Comparison of ENCODE assay signal across 7 cellular contexts in the genomic region with DNA sequence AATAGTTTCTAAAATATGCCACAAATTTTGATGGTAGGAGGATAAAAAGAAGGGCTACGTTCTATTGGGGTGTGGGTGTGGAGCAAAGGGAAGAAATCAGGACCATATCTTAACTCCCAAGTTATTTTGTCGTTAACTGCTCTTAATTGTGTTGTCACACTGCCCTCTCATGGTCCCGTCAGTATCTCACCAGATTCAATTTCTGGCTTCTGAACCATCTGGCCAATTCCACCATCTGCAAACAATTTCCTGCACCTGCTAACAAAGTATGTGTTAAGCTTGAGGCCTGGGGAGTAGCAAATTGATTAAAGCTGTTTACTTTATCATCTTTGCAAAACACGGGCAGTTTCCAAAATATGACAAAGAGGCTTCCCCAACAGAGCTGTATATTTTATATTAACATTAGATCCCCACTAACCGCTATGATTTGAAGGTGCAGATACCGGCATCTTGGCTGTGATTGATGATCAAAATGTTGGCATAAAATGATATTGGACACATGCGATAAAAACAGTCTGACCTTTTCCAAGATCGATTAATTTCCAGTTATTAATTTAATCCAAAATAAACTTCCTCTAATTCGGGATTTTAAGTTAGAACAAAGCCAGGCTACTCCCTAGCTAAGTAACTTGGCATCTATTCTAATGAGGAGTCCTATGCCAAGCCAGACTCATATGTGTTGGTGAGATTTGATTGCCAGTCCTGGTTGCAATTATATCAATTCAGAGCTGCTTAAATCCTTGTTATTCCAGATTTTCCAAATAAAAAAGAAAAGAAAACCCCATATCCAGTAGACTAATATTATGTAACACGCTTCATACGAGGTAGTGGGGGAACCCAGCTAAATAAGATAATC. TPM values are rescaled to one million over a fixed set of nuclear protein-coding genes. Genes with fewer than 3 reads are reported as not detected.
A peak's percentile ranks its signal among the peaks of the same experiment; 100 is the strongest.
DNase-seq lines count a peak whose midpoint lies in the region; ATAC-seq, FAIRE-seq and TF ChIP-seq lines count a peak whose summit lies in the region.

No MANE protein-coding gene starts in this region.

- peak; percentile 74 for TF ChIP-seq CTCF in brain microvascular endothelial cell (IDR thresholded peaks at IDR 0.05; ENCODE audit: low read depth, low read length, missing control alignments)
- TF ChIP-seq CTCF in tibial artery (IDR thresholded peaks at IDR 0.05) = peak; percentile 41 to 51

- intact Hi-C loops in tibial artery (cut with DNase I; ENCODE audit: low total_unique reads) = loop anchor here (2.0 to 10.0 kb wide), 2 partner anchors 307 to 567 kb away; a partner anchor contains a TSS

- no peak overlapping the region for H3K4me3 Mint-ChIP-seq in activated T-cell treated with anti-CD3 and anti-CD28 coated beads, Interleukin-2, amount 50 U/mL, for 4 hours

- H3K27ac ChIP-seq in brain microvascular endothelial cell (no peak overlapping the region), tibial artery (no peak overlapping the region)

- H3K4me1 Mint-ChIP-seq in activated T-cell treated with anti-CD3 and anti-CD28 coated beads, Interleukin-2, amount 50 U/mL, for 4 hours (ENCODE audit: low read depth) = no peaks in the 10 kb centered on the region

- ATAC-seq in activated T-cell treated with anti-CD3 and anti-CD28 coated beads, Interleukin-2, amount 50 U/mL, for 4 hours = no peak

- H3K4me1 ChIP-seq in tibial artery = no peaks in the 10 kb centered on the region

- H3K36me3 ChIP-seq in brain microvascular endothelial cell (replicated peaks) (no peaks in the 10 kb centered on the region), tibial artery (no peaks in the 10 kb centered on the region)

- H3K4me3 ChIP-seq in brain microvascular endothelial cell (ENCODE audit: low read depth, low read length) = no peak overlapping the region
- no peak overlapping the region for H3K4me3 ChIP-seq in tibial artery

- H3K27me3 ChIP-seq in brain microvascular endothelial cell (replicated peaks) (no peaks in the 10 kb centered on the region), tibial artery (no peaks in the 10 kb centered on the region)

- no peaks in the 10 kb centered on the region for H3K27me3 Mint-ChIP-seq in activated T-cell treated with anti-CD3 and anti-CD28 coated beads, Interleukin-2, amount 50 U/mL, for 4 hours (ENCODE audit: low read depth)

- H3K36me3 Mint-ChIP-seq in activated T-cell treated with anti-CD3 and anti-CD28 coated beads, Interleukin-2, amount 50 U/mL, for 4 hours (ENCODE audit: insufficient read depth) = no peaks in the 10 kb centered on the region

- in situ Hi-C loops in brain microvascular endothelial cell (cut with HindIII; ENCODE audit: low pct_ligation_motif_present, low sequenced_read_pairs) = loop anchor here (5.0 kb wide), 1 partner anchor 220 kb away; no protein-coding TSS in a partner anchor

- H3K9me3 ChIP-seq in tibial artery = no peaks in the 10 kb centered on the region

- DNase-seq in GM04504 (ENCODE audit: low read depth) = peak; percentile 87
- DNase-seq in HT-29 (ENCODE audit: low spot score) = peak; percentile 81
- DNase-seq in NCI-H82 (lab: John Stamatoyannopoulos, UW) = peak; percentile 92
- peak; percentile 56 for DNase-seq in brain microvascular endothelial cell
- peak in 1 of 2 donors; percentile 4 for DNase-seq in tibial artery
- DNase-seq in activated T-cell treated with anti-CD3 and anti-CD28 coated beads, Interleukin-2, amount 50 U/mL, for 4 hours = no peak

- peak; percentile 99 for FAIRE-seq in islet of Langerhans (lab: Jason Lieb, UNC)

- peaks cover 13% of the 10 kb centered on the region for H3K9me3 Mint-ChIP-seq in activated T-cell treated with anti-CD3 and anti-CD28 coated beads, Interleukin-2, amount 50 U/mL, for 4 hours

RNA-seq across cellular contexts. Expression of a gene that starts 6.9 kb away (rescaled TPM):
- 28.2 and 30.3 TPM in 2 replicates for total RNA-seq in HT-29 (2014; rRNA removed; shearing (Covaris generic))
- 10 to 100 TPM; 54.2 to 63.0 (median 55.1) TPM for total RNA-seq in activated T-cell treated with anti-CD3 and anti-CD28 coated beads, Interleukin-2, amount 50 U/mL, for 4 hours
